In genomic region chrX:24605946-24606345, GRCh38 we compare ENCODE assay signal across 4 cellular contexts. TPM values are rescaled to one million over a fixed set of nuclear protein-coding genes. Genes with fewer than 3 reads are reported as not detected.
"Had no signal": no experiment of that assay in that cellular context is flagged by ENCODE, and none has a peak within 500 bp of the region (broad histone marks: within the 10 kb centered on the region; RNA-seq: fewer than 3 reads in every experiment).

No MANE protein-coding gene starts in this region.

RNA-seq across cellular contexts. Expression of gene PCYT1B, which starts 41.2 kb away (rescaled TPM):
- total RNA-seq: activated CD4-positive, alpha-beta T cell treated with anti-CD3 and anti-CD28 coated beads, Interleukin-2, amount 10 ng/mL, durations not matched to agents 7 days and 5 days; activated CD8-positive, alpha-beta T cell treated with anti-CD3 and anti-CD28 coated beads, Interleukin-2, amount 10 ng/mL, durations not matched to agents 7 days and 5 days; PC-3; Peyer's patch had no signal
